1 cellular context compared by ENCODE assay signal in genomic region chr17:404703-405102, GRCh38.
TF ChIP-seq lines count a peak whose summit lies in the region.

No MANE protein-coding gene starts in this region.

TF ChIP-seq in A549, 52 proteins besides CTCF, POLR2A, EP300 and RAD21:
- TF ChIP-seq CHD4 (IDR thresholded peaks at IDR 0.05; ENCODE audit: borderline replicate concordance) (no peak), ZSCAN20 (CRISPR knock-in tag; IDR thresholded peaks at IDR 0.05) (no peak), ATOH8 (CRISPR knock-in tag; IDR thresholded peaks at IDR 0.05; ENCODE audit: low read depth) (no peak)
